In genomic region chr11:133907216-133907615, GRCh38 we compare ENCODE assay signal across 24 cellular contexts.
"Had no signal": no experiment of that assay in that cellular context is flagged by ENCODE, and none has a peak within 500 bp of the region (broad histone marks: within the 10 kb centered on the region; RNA-seq: fewer than 3 reads in every experiment).

No MANE protein-coding gene starts in this region.

- H3K36me3 Mint-ChIP-seq: mesothelial cell of epicardium, naive B cell, natural killer cell had no signal

- H3K27ac ChIP-seq: pancreas, prostate gland, skin epidermis, suprapubic skin, thoracic aorta, tibial artery, uterus had no signal

- H3K4me3 Mint-ChIP-seq: mesothelial cell of epicardium; naive B cell; natural killer cell; stimulated activated effector memory CD8-positive, alpha-beta T cell treated with anti-CD3 and anti-CD28 coated beads, Interleukin-12 subunit alpha, Interleukin-12 subunit beta, amount 100 ng/mL, for 72 hours; stimulated activated naive CD8-positive, alpha-beta T cell treated with anti-CD3 and anti-CD28 coated beads, Interleukin-15, Interleukin-2, amounts not matched to agents 100 ng/mL and 50 ng/mL, for 24 hours had no signal

- H3K9me3 ChIP-seq: pancreas, prostate gland, suprapubic skin, thoracic aorta, tibial artery, uterus had no signal

- H3K27me3 ChIP-seq: pancreas, suprapubic skin, tibial artery, uterus had no signal

- H3K27ac Mint-ChIP-seq: mesothelial cell of epicardium; natural killer cell; stimulated activated effector memory CD8-positive, alpha-beta T cell treated with anti-CD3 and anti-CD28 coated beads, Interleukin-12 subunit alpha, Interleukin-12 subunit beta, amount 100 ng/mL, for 72 hours; stimulated activated naive CD8-positive, alpha-beta T cell treated with anti-CD3 and anti-CD28 coated beads, Interleukin-15, Interleukin-2, amounts not matched to agents 100 ng/mL and 50 ng/mL, for 24 hours had no signal

- H3K36me3 ChIP-seq: pancreas, prostate gland, suprapubic skin, uterus had no signal

- H3K4me1 Mint-ChIP-seq: mesothelial cell of epicardium; natural killer cell; stimulated activated effector memory CD8-positive, alpha-beta T cell treated with anti-CD3 and anti-CD28 coated beads, Interleukin-12 subunit alpha, Interleukin-12 subunit beta, amount 100 ng/mL, for 72 hours had no signal

- DNase-seq: hippocampal formation; kidney glomerular epithelial cell; left cardiac atrium; mesendoderm; naive B cell; natural killer cell; retina; right cardiac atrium; stimulated activated CD4-positive, alpha-beta T cell treated with anti-CD3 and anti-CD28 coated beads, Interleukin-4, amount 100 ng/mL, for 24 hours; stimulated activated naive CD4-positive, alpha-beta T cell; tibial artery; trophoblast cell; uterus had no signal

- H3K9me3 Mint-ChIP-seq: mesothelial cell of epicardium; naive B cell; natural killer cell; stimulated activated effector memory CD8-positive, alpha-beta T cell treated with anti-CD3 and anti-CD28 coated beads, Interleukin-12 subunit alpha, Interleukin-12 subunit beta, amount 100 ng/mL, for 72 hours; stimulated activated naive CD8-positive, alpha-beta T cell treated with anti-CD3 and anti-CD28 coated beads, Interleukin-15, Interleukin-2, amounts not matched to agents 100 ng/mL and 50 ng/mL, for 24 hours had no signal

- H3K4me1 ChIP-seq: pancreas, prostate gland, suprapubic skin, tibial artery, uterus had no signal

- H3K27me3 Mint-ChIP-seq: stimulated activated naive CD8-positive, alpha-beta T cell treated with anti-CD3 and anti-CD28 coated beads, Interleukin-15, Interleukin-2, amounts not matched to agents 100 ng/mL and 50 ng/mL, for 24 hours had no signal

- H3K4me3 ChIP-seq: lung, pancreas, prostate gland, skin epidermis, suprapubic skin, thoracic aorta, tibial artery, uterus had no signal

- ATAC-seq: left cardiac atrium; left lobe of liver; natural killer cell; pancreas; right cardiac atrium; sciatic nerve; stimulated activated effector memory CD8-positive, alpha-beta T cell treated with anti-CD3 and anti-CD28 coated beads, Interleukin-12 subunit alpha, Interleukin-12 subunit beta, amount 100 ng/mL, for 72 hours had no signal
